10 cellular contexts compared by ENCODE assay signal in genomic region chr6:35498407-35499045, GRCh38. TPM values are rescaled to one million over a fixed set of nuclear protein-coding genes. Genes with fewer than 3 reads are reported as not detected.
A peak's percentile ranks its signal among the peaks of the same experiment; 100 is the strongest.
DNase-seq lines count a peak whose midpoint lies in the region; ATAC-seq, FAIRE-seq and TF ChIP-seq lines count a peak whose summit lies in the region.
"Had no signal": no experiment of that assay in that cellular context is flagged by ENCODE, and none has a peak within 500 bp of the region (broad histone marks: within the 10 kb centered on the region; RNA-seq: fewer than 3 reads in every experiment).

No MANE protein-coding gene starts in this region.

- peaks cover 15% of the 10 kb centered on the region for H3K4me1 Mint-ChIP-seq in stimulated activated naive CD8-positive, alpha-beta T cell treated with anti-CD3 and anti-CD28 coated beads, Interleukin-15, Interleukin-2, amounts not matched to agents 100 ng/mL and 50 ng/mL, for 24 hours (ENCODE audit: low read depth)

- H3K36me3 Mint-ChIP-seq in stimulated activated naive CD8-positive, alpha-beta T cell treated with anti-CD3 and anti-CD28 coated beads, Interleukin-15, Interleukin-2, amounts not matched to agents 100 ng/mL and 50 ng/mL, for 24 hours (ENCODE audit: low read depth): no peaks in the 10 kb centered on the region

- 29% methylated on average over 13 to 15 of the region's 15 CpGs for WGBS in mesodermal cell (ENCODE audit: insufficient coverage in 2 of 2), 2 experiments

- peak overlapping the region; percentile 70 for H3K4me3 ChIP-seq in brain microvascular endothelial cell (ENCODE audit: low read depth, low read length)
- peak overlapping the region; percentile 69 for H3K4me3 ChIP-seq in mesodermal cell (ENCODE audit: extremely low read depth, insufficient read depth, low read length, poor library complexity, severe bottlenecking)
- peak overlapping the region; percentile 67 to 92 for H3K4me3 ChIP-seq in vagina

- H3K36me3 ChIP-seq in brain microvascular endothelial cell (replicated peaks) (no peaks in the 10 kb centered on the region), mesodermal cell (ENCODE audit: control insufficient read depth, insufficient read depth, low read length) (peaks cover 3% of the 10 kb centered on the region), vagina (no peaks in the 10 kb centered on the region)

- peak overlapping the region; percentile 5 for H3K27ac Mint-ChIP-seq in stimulated activated naive CD8-positive, alpha-beta T cell treated with anti-CD3 and anti-CD28 coated beads, Interleukin-15, Interleukin-2, amounts not matched to agents 100 ng/mL and 50 ng/mL, for 24 hours

- no peak for TF ChIP-seq POLR2A in vagina (IDR thresholded peaks at IDR 0.05)

- TF ChIP-seq CTCF in brain microvascular endothelial cell (IDR thresholded peaks at IDR 0.05; ENCODE audit: low read depth, low read length, missing control alignments): no peak
- TF ChIP-seq CTCF in vagina (IDR thresholded peaks at IDR 0.05): no peak
- TF ChIP-seq CTCF in D721Med (IDR thresholded peaks at IDR 0.05; ENCODE audit: insufficient read depth, missing control alignments): no peak

- H3K27me3 ChIP-seq in brain microvascular endothelial cell (replicated peaks) (no peaks in the 10 kb centered on the region), vagina (no peaks in the 10 kb centered on the region)

- peak overlapping the region; percentile 74 for H3K4me3 Mint-ChIP-seq in stimulated activated naive CD8-positive, alpha-beta T cell treated with anti-CD3 and anti-CD28 coated beads, Interleukin-15, Interleukin-2, amounts not matched to agents 100 ng/mL and 50 ng/mL, for 24 hours

- H3K4me1 ChIP-seq in mesodermal cell (ENCODE audit: control insufficient read depth, insufficient read depth, low read length, poor library complexity, severe bottlenecking) (peaks cover 38% of the 10 kb centered on the region), vagina (peaks cover 36% of the 10 kb centered on the region)

- H3K9me3 ChIP-seq in mesodermal cell (ENCODE audit: control insufficient read depth, low read length) (no peaks in the 10 kb centered on the region), vagina (no peaks in the 10 kb centered on the region)

- in situ Hi-C loops in brain microvascular endothelial cell (cut with HindIII; ENCODE audit: low pct_ligation_motif_present, low sequenced_read_pairs): no loop called here

- FAIRE-seq in D721Med (lab: Jason Lieb, UNC): no peak
- FAIRE-seq: islet of Langerhans had no signal

- peaks cover 23% of the 10 kb centered on the region for H3K27me3 Mint-ChIP-seq in stimulated activated naive CD8-positive, alpha-beta T cell treated with anti-CD3 and anti-CD28 coated beads, Interleukin-15, Interleukin-2, amounts not matched to agents 100 ng/mL and 50 ng/mL, for 24 hours

- no peak for DNase-seq in stimulated activated naive CD8-positive, alpha-beta T cell treated with anti-CD3 and anti-CD28 coated beads, Interleukin-15, Interleukin-2, amounts not matched to agents 100 U/mL and 50 U/mL, for 24 hours
- DNase-seq in brain microvascular endothelial cell (no peak), vagina (ENCODE audit: extremely low spot score in 2 of 2) (no peak), D721Med (ENCODE audit: insufficient read length, low spot score) (no peak)

- ATAC-seq in stimulated activated naive CD8-positive, alpha-beta T cell treated with anti-CD3 and anti-CD28 coated beads, Interleukin-15, Interleukin-2, amounts not matched to agents 100 U/mL and 50 U/mL, for 24 hours: no peak
- ATAC-seq in GM18520 (IDR thresholded peaks at IDR 0.05; ENCODE audit: unreplicated experiment): no peak
- no peak for ATAC-seq in GM18909 (IDR thresholded peaks at IDR 0.05; ENCODE audit: poor library complexity, unreplicated experiment)

- intact Hi-C loops in vagina (cut with DNase I): loop anchor here (5.0 kb wide), 1 partner anchor 104 kb away; no protein-coding TSS in a partner anchor

- no peak overlapping the region for H3K27ac ChIP-seq in brain microvascular endothelial cell
- no peak overlapping the region for H3K27ac ChIP-seq in mesodermal cell (ENCODE audit: low read depth, low read length, severe bottlenecking)
- peak overlapping the region; percentile 97 for H3K27ac ChIP-seq in vagina

- H3K9me3 Mint-ChIP-seq in stimulated activated naive CD8-positive, alpha-beta T cell treated with anti-CD3 and anti-CD28 coated beads, Interleukin-15, Interleukin-2, amounts not matched to agents 100 ng/mL and 50 ng/mL, for 24 hours: no peaks in the 10 kb centered on the region

RNA-seq across cellular contexts. Expression of gene TEAD3, which starts 1.6 kb away (rescaled TPM):
- polyA plus RNA-seq in mesodermal cell (2013, experiment 1 of 2): 38.8 TPM
- polyA plus RNA-seq in mesodermal cell (2013, experiment 2 of 2): 34.4 TPM
- total RNA-seq in vagina: 29.0 TPM

RNA-seq across cellular contexts. Expression of gene TULP1, which starts 14.2 kb away (rescaled TPM):
- polyA plus RNA-seq in mesodermal cell (2013, experiment 1 of 2): not detected
- not detected for polyA plus RNA-seq in mesodermal cell (2013, experiment 2 of 2)
- total RNA-seq in vagina: not detected
- total RNA-seq: T-helper 2 cell treated with Interferon-gamma antibody and Interleukin-4, amounts not matched to agents 100 ng/mL and 5 ng/mL, for 36 hours had no signal

RNA-seq across cellular contexts. Expression of gene RPL10A, which starts 30.3 kb away (rescaled TPM):
- polyA plus RNA-seq in mesodermal cell (2013, experiment 1 of 2): 1,794 TPM
- 1,725 TPM for polyA plus RNA-seq in mesodermal cell (2013, experiment 2 of 2)
- 2,013 TPM for total RNA-seq in vagina

RNA-seq across cellular contexts. Expression of gene FANCE, which starts 46.4 kb away (rescaled TPM):
- 11.6 TPM for polyA plus RNA-seq in mesodermal cell (2013, experiment 1 of 2)
- 10.0 TPM for polyA plus RNA-seq in mesodermal cell (2013, experiment 2 of 2)
- total RNA-seq in vagina: 10.1 TPM
